18 cellular contexts compared by ENCODE assay signal in the genomic region with DNA sequence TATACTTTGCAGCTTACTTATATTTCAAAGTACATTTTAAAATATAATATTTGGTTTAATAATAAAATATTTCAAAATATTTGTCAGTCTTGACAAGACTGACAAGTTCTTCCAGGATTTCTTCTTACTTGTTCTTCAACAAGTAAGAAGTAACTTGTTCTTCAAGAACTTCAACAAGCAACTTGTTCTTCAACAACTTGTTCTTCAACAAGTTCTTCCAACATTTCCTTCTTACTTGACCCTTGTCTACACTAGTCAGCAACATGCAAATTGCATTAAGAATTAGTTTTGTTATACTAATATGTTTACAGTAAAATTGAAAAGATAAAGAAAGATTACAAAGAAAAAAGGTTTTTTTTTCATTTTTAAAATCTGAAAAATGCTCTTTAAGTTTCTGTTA.
DNase-seq lines count a peak whose midpoint lies in the region; ATAC-seq, FAIRE-seq and TF ChIP-seq lines count a peak whose summit lies in the region.
"Had no signal": no experiment of that assay in that cellular context is flagged by ENCODE, and none has a peak within 500 bp of the region (broad histone marks: within the 10 kb centered on the region; RNA-seq: fewer than 3 reads in every experiment).

No MANE protein-coding gene starts in this region.

- TF ChIP-seq POLR2A in vagina (IDR thresholded peaks at IDR 0.05): no peak

- H3K36me3 ChIP-seq in bronchial epithelial cell (ENCODE audit: control insufficient read depth, insufficient read depth, low read length) (no peaks in the 10 kb centered on the region), vagina (no peaks in the 10 kb centered on the region)
- H3K36me3 ChIP-seq: HAP-1 had no signal

- DNase-seq in LNCaP clone FGC (ENCODE audit: low read depth) (peak; percentile 36), bronchial epithelial cell (ENCODE audit: low read depth) (peak; percentile 3), vagina (ENCODE audit: extremely low spot score in 2 of 2) (no peak), NCI-H2196 (lab: John Stamatoyannopoulos, UW; ENCODE audit: unreplicated experiment) (no peak)
- DNase-seq: C1 segment of cervical spinal cord; Calu3; CD4-positive, alpha-beta memory T cell; COR-L47; DMS53; DND-41; GOT3; HFFc6 had no signal

- TF ChIP-seq CTCF in LNCaP clone FGC (IDR thresholded peaks at IDR 0.05; ENCODE audit: control insufficient read depth, extremely low read depth, insufficient read depth): no peak
- no peak for TF ChIP-seq CTCF in bronchial epithelial cell (IDR thresholded peaks at IDR 0.05; ENCODE audit: insufficient read depth, low read length, severe bottlenecking)
- TF ChIP-seq CTCF in vagina (IDR thresholded peaks at IDR 0.05): no peak

- no peaks in the 10 kb centered on the region for H3K9me3 ChIP-seq in vagina
- H3K9me3 ChIP-seq: HAP-1 had no signal

- H3K27me3 ChIP-seq in bronchial epithelial cell (ENCODE audit: control insufficient read depth, insufficient read depth, low read length) (no peaks in the 10 kb centered on the region), vagina (no peaks in the 10 kb centered on the region)

- H3K4me3 ChIP-seq in LNCaP clone FGC (ENCODE audit: low read depth, low read length) (no peak overlapping the region), bronchial epithelial cell (ENCODE audit: low read depth, low read length) (no peak overlapping the region), vagina (no peak overlapping the region)
- H3K4me3 ChIP-seq: HAP-1 had no signal

- H3K27ac ChIP-seq in vagina: no peak overlapping the region

- no peaks in the 10 kb centered on the region for H3K4me1 ChIP-seq in vagina
- H3K4me1 ChIP-seq: HAP-1 had no signal

- intact Hi-C loops in vagina (cut with DNase I): no loop called here

- ATAC-seq in esophagus mucosa (peak; percentile 51), HG02678 (IDR thresholded peaks at IDR 0.05; ENCODE audit: unreplicated experiment) (no peak)

- FAIRE-seq in bronchial epithelial cell (lab: Jason Lieb, UNC): no peak
- FAIRE-seq: G401.6, GM12892, H54 had no signal

Comparison
In these comparisons a context has a peak if more than half of its experiments do, and no peak if none do; other contexts are left out.
1. DNase-seq: peak in LNCaP clone FGC (single experiment) and bronchial epithelial cell (single experiment); none in vagina (0 of 2) and NCI-H2196 (single experiment).